ENCODE assay signal across 27 cellular contexts in the genomic region with DNA sequence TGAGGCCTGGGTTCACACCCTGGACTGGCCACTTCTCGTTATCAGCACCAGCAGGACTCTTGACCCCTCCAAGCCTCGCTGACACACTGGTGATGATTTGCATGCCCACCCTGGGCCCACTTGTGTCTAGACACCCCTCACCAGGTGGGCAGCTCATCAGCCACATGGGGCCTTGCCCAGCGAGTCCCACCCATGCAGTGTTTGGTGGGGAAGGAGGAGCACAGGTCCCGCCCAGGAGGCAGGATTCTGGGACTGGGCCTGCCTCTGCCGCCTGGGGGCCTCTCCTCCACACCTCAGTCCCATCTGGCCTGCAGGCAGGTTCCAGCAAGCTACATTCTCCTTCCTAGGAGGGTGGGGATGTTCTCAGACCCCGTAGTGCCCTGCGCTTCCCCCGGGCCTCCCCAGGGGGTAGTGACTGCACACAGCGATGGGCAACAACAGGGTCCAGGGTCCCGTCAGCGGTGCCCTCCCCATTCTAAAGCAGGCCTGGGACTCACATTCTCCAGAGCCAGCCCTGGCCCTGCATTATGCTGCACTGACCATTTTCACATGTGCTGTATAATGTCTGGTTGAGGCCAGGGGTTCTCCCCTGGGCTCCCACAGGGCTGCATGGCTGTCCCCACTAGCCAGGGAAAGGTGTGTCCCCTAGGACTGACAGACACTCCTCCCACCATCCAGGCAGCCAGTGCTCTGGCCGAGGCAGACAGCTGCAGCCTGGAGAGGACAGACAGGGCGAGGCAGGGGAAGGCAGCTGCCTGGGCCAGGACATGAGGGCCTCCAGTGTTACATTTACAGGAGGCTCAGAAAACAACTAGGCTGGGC. TPM values are rescaled to one million over a fixed set of nuclear protein-coding genes. Genes with fewer than 3 reads are reported as not detected.
A peak's percentile ranks its signal among the peaks of the same experiment; 100 is the strongest.
DNase-seq lines count a peak whose midpoint lies in the region; ATAC-seq, FAIRE-seq and TF ChIP-seq lines count a peak whose summit lies in the region.
"Had no signal": no experiment of that assay in that cellular context is flagged by ENCODE, and none has a peak within 500 bp of the region (broad histone marks: within the 10 kb centered on the region; RNA-seq: fewer than 3 reads in every experiment).

No MANE protein-coding gene starts in this region.

- TF ChIP-seq EP300 in HepG2 (IDR thresholded peaks at IDR 0.05; ENCODE audit: low read depth in 2 of 2, low read length in 2 of 2) (no peak), HepG2 (CRISPR knock-in tag; IDR thresholded peaks at IDR 0.05; ENCODE audit: borderline replicate concordance) (no peak)

- WGBS in HepG2 (ENCODE audit: low lambda C conversion rate) = no CpG with 5 or more reads among the region's 13 CpGs
- 72% methylated on average over 3 of the region's 13 CpGs for WGBS in right lobe of liver (ENCODE audit: insufficient coverage, low coverage, low lambda C conversion rate, missing lambda C conversion rate)

- in situ Hi-C loops in HepG2 (cut with HindIII; ENCODE audit: extremely low pct_ligation_motif_present, low pct_unique_long_range_greater_than_20kb) = no loop called here

- H3K9ac ChIP-seq in HepG2 (ENCODE audit: insufficient read depth, low read depth, low read length) = no peak overlapping the region
- no peak overlapping the region for H3K9ac ChIP-seq in Karpas-422 (ENCODE audit: low read length)

- H3K9me3 ChIP-seq in HepG2 (ENCODE audit: low read length) (no peaks in the 10 kb centered on the region), right lobe of liver (no peaks in the 10 kb centered on the region), Karpas-422 (ENCODE audit: low read length) (no peaks in the 10 kb centered on the region)
- H3K9me3 ChIP-seq: prostate gland, vagina had no signal

- H3K27ac ChIP-seq in HepG2 (ENCODE audit: extremely low read length, insufficient read depth, low read length) = no peak overlapping the region
- no peak overlapping the region for H3K27ac ChIP-seq in right lobe of liver
- H3K27ac ChIP-seq in Karpas-422 (ENCODE audit: low read length) = no peak overlapping the region
- H3K27ac ChIP-seq: cardiac muscle cell, prostate gland, vagina had no signal

- TF ChIP-seq CTCF in HepG2 (CRISPR knock-in tag; IDR thresholded peaks at IDR 0.05) = no peak
- TF ChIP-seq CTCF in right lobe of liver (IDR thresholded peaks at IDR 0.05) = no peak

- intact Hi-C loops in HepG2 (cut with micrococcal nuclease; ENCODE audit: unreplicated experiment) = no loop called here
- intact Hi-C loops in right lobe of liver (cut with DNase I) = no loop called here

- H3K36me3 ChIP-seq in HepG2 (replicated peaks in 1 of 2; ENCODE audit: control insufficient read depth in 1 of 2, insufficient read depth in 2 of 2, low read length in 2 of 2) (no peaks in the 10 kb centered on the region), right lobe of liver (no peaks in the 10 kb centered on the region), Karpas-422 (ENCODE audit: insufficient read depth, low read length) (no peaks in the 10 kb centered on the region)
- H3K36me3 ChIP-seq: cardiac muscle cell, prostate gland, vagina had no signal

- no TSS peak for BruUV-seq in HepG2 (replicated peaks; lab: Mats Ljungman, UMichigan)

- no peaks in the 10 kb centered on the region for H4K20me1 ChIP-seq in HepG2 (ENCODE audit: insufficient read depth, low read length)
- H4K20me1 ChIP-seq in Karpas-422 (ENCODE audit: insufficient read depth, low read depth, low read length) = no peaks in the 10 kb centered on the region

- no peaks in the 10 kb centered on the region for H3K9me2 ChIP-seq in Karpas-422 (replicated peaks; ENCODE audit: insufficient read depth, low read length)

- CTCF ChIA-PET in HepG2 (lab: Yijun Ruan, JAX; ENCODE audit: low intra/inter-chr PET ratio, low total read pairs) = no interaction called here

- DNase-seq in HepG2 (ENCODE audit: low spot score) (no peak), right lobe of liver (no peak), Karpas-422 (peak; percentile 29), mesenteric fat pad (ENCODE audit: low spot score) (peak; percentile 77), HPDE6-E6E7 (ENCODE audit: extremely low spot score) (no peak), NCI-H82 treated with DMSO at 0.1 percent for 48 hours (lab: John Stamatoyannopoulos, UW; ENCODE audit: unreplicated experiment) (no peak)
- no peak for DNase-seq in stimulated activated CD4-positive, alpha-beta T cell treated with anti-CD3 and anti-CD28 coated beads, Interleukin-1b, Interleukin-23, amount 100 ng/mL, for 48 hours
- DNase-seq: activated CD4-positive, CD25-positive, alpha-beta regulatory T cell; activated CD8-positive, alpha-beta T cell treated with anti-CD3 and anti-CD28 coated beads, Interleukin-2, amount 10 ng/mL, durations not matched to agents 7 days and 5 days; activated naive CD4-positive, alpha-beta T cell treated with anti-CD3 and anti-CD28 coated beads, Interleukin-2, amount 50 U/mL, for 16 hours; CD4-positive, CD25-positive, alpha-beta regulatory T cell; DMS153; GF-D8; midbrain; NCI-H1417 treated with DMSO at 0.1 percent for 48 hours; NCI-H2107; NCI-H69; stimulated activated CD4-positive, alpha-beta T cell treated with anti-CD3 and anti-CD28 coated beads, Interleukin-2, amount 100 ng/mL, for 24 hours; SW 1271 had no signal

- no peak for FAIRE-seq in HepG2 (lab: Jason Lieb, UNC)
- FAIRE-seq: GM12878 had no signal

- peak; percentile 3; the same call in 1 of the 3 replicates for ATAC-seq in HepG2
- no peak for ATAC-seq in right lobe of liver
- no peak for ATAC-seq in HG03571 (IDR thresholded peaks at IDR 0.05; ENCODE audit: unreplicated experiment)
- ATAC-seq: activated CD8-positive, alpha-beta T cell treated with anti-CD3 and anti-CD28 coated beads, Interleukin-2, amount 10 ng/mL, durations not matched to agents 7 days and 5 days; GM12878; left lobe of liver; natural killer cell treated with Interleukin-12 subunit alpha and Interleukin-12 subunit beta and Interleukin-15 and Interleukin-18, amount 100 ng/mL, for 72 hours; stimulated activated memory B cell treated with anti-CD40 and anti-IgM and Interleukin-4, amounts not matched to agents 10 μg/mL and 1 μg/mL and 100 μg/mL, for 72 hours had no signal

- H3K79me2 ChIP-seq in HepG2 (ENCODE audit: insufficient read depth, low read length) (no peaks in the 10 kb centered on the region), Karpas-422 (ENCODE audit: low read length) (no peaks in the 10 kb centered on the region)

- no peak overlapping the region for H2AFZ ChIP-seq in HepG2 (ENCODE audit: low read length)
- H2AFZ ChIP-seq in Karpas-422 (ENCODE audit: low read length) = no peak overlapping the region

- H3K4me1 ChIP-seq in HepG2 (ENCODE audit: insufficient read depth, low read length) = peaks cover 12% of the 10 kb centered on the region
- no peaks in the 10 kb centered on the region for H3K4me1 ChIP-seq in right lobe of liver
- peaks cover 7% of the 10 kb centered on the region; the same call in 1 of the 2 replicates for H3K4me1 ChIP-seq in Karpas-422 (ENCODE audit: low read length)
- H3K4me1 ChIP-seq: prostate gland had no signal

- no peak for TF ChIP-seq POLR2A in HepG2 (IDR thresholded peaks at IDR 0.05; ENCODE audit: insufficient read depth in 1 of 2, low read depth in 2 of 2, low read length in 2 of 2)
- TF ChIP-seq POLR2A in right lobe of liver (IDR thresholded peaks at IDR 0.05) = no peak

- POLR2A ChIA-PET in HepG2 (lab: Yijun Ruan, JAX) = no interaction called here

- H3K4me3 ChIP-seq in HepG2 (replicated peaks in 1 of 3; ENCODE audit: insufficient read depth in 1 of 3, low read depth in 2 of 3, low read length in 3 of 3) (no peak overlapping the region), right lobe of liver (no peak overlapping the region), Karpas-422 (ENCODE audit: low read length) (no peak overlapping the region)
- H3K4me3 ChIP-seq: cardiac muscle cell, GM12878, prostate gland, vagina had no signal

- H3K27me3 ChIP-seq in HepG2 (ENCODE audit: control insufficient read depth in 1 of 2, insufficient read depth in 2 of 2, low read length in 2 of 2) (peaks cover 10 to 19% of the 10 kb centered on the region in 2 experiments; a peak in 4 of 5 replicates), right lobe of liver (no peaks in the 10 kb centered on the region), Karpas-422 (ENCODE audit: low read length) (no peaks in the 10 kb centered on the region)
- H3K27me3 ChIP-seq: vagina had no signal

- no peak for TF ChIP-seq RAD21 in HepG2 (CRISPR knock-in tag; IDR thresholded peaks at IDR 0.05)

- no peak overlapping the region for H3K4me2 ChIP-seq in HepG2 (ENCODE audit: low read depth, low read length)
- no peak overlapping the region for H3K4me2 ChIP-seq in Karpas-422 (ENCODE audit: low read depth, low read length, poor library complexity, severe bottlenecking)

TF ChIP-seq in HepG2, 621 proteins besides CTCF, POLR2A, EP300 and RAD21 (continues in another document):
- TF ChIP-seq ZNF33B (CRISPR knock-in tag; IDR thresholded peaks at IDR 0.05) = no peak

RNA-seq across cellular contexts. Expression of a gene that starts 9.4 kb away (rescaled TPM):
- total RNA-seq in HepG2 (2016; rRNA removed; fragmentation: Illumina TruSeq; extraction: Trizol) (0.20 and 0.39 TPM in 2 replicates), right lobe of liver (under 1 TPM; 0.05 to 0.30 (median 0.12) TPM), mesenteric fat pad (1.8 TPM)
- total RNA-seq in HepG2 (2016; cell fraction: cytosol; rRNA removed; fragmentation: Illumina TruSeq; extraction: Trizol; ENCODE audit: low read depth) = 0.61 TPM in 1 of 2 replicates, not detected in the other
- 0.11 and 0.51 TPM in 2 replicates for total RNA-seq in HepG2 (2016; cell fraction: insoluble cytoplasmic fraction; rRNA removed; fragmentation: Illumina TruSeq; extraction: Trizol)
- total RNA-seq in HepG2 (2016; cell fraction: membrane; rRNA removed; fragmentation: Illumina TruSeq; extraction: Trizol) = 0.28 and 0.45 TPM in 2 replicates
- 0.31 TPM in 1 of 2 replicates, not detected in the other for total RNA-seq in HepG2 (2016; cell fraction: nucleus; rRNA removed; fragmentation: Illumina TruSeq; extraction: Trizol)
- 0.14 and 0.41 TPM in 2 replicates for polyA plus RNA-seq in HepG2 (2011; rRNA removed)
- 0.23 and 0.33 TPM in 2 replicates for polyA plus RNA-seq in HepG2 (2011; cell fraction: cytosol; rRNA removed)
- polyA plus RNA-seq in HepG2 (2011; cell fraction: nucleus; rRNA removed) = 0.34 and 0.90 TPM in 2 replicates
- polyA plus RNA-seq in HepG2 (2012) = 0.04 and 0.09 TPM in 2 replicates
- polyA plus RNA-seq in HepG2 (2016; cell fraction: cytosol; fragmentation: Illumina TruSeq; extraction: Trizol; ENCODE audit: low read depth) = 0.08 and 0.25 TPM in 2 replicates
- polyA plus RNA-seq in HepG2 (2016; cell fraction: insoluble cytoplasmic fraction; fragmentation: Illumina TruSeq; extraction: Trizol; ENCODE audit: low read depth) = 0.42 and 0.59 TPM in 2 replicates
- polyA plus RNA-seq in HepG2 (2016; cell fraction: membrane; fragmentation: Illumina TruSeq; extraction: Trizol; ENCODE audit: low read depth) = 0.24 and 0.30 TPM in 2 replicates
- polyA plus RNA-seq in HepG2 (2016; cell fraction: nucleus; fragmentation: Illumina TruSeq; extraction: Trizol; ENCODE audit: insufficient read depth, low read depth) = 0.36 and 0.65 TPM in 2 replicates
- 0.10 and 0.72 TPM in 2 replicates for polyA minus RNA-seq in HepG2 (2011; rRNA and poly(A)+ RNA removed; ENCODE audit: low replicate concordance)
- not detected in 2 replicates for polyA minus RNA-seq in HepG2 (2011; cell fraction: cytosol; rRNA and poly(A)+ RNA removed)
- polyA minus RNA-seq in HepG2 (2011; cell fraction: nucleus; rRNA and poly(A)+ RNA removed) = 0.75 TPM in 1 of 2 replicates, not detected in the other
- not detected in 2 replicates for total RNA-seq in Karpas-422 (2014; rRNA removed; shearing (Covaris generic); ENCODE audit: low replicate concordance)

Comparison
In these comparisons a context has a peak if more than half of its experiments do, and no peak if none do; other contexts are left out.
1. DNase-seq: peak in Karpas-422 (single experiment) and mesenteric fat pad (single experiment); none in HepG2 (single experiment), right lobe of liver (0 of 3), HPDE6-E6E7 (single experiment), NCI-H82 treated with DMSO at 0.1 percent for 48 hours (single experiment) and stimulated activated CD4-positive, alpha-beta T cell treated with anti-CD3 and anti-CD28 coated beads, Interleukin-1b, Interleukin-23, amount 100 ng/mL, for 48 hours (single experiment).